ENCODE assay signal across 15 cellular contexts in the genomic region with DNA sequence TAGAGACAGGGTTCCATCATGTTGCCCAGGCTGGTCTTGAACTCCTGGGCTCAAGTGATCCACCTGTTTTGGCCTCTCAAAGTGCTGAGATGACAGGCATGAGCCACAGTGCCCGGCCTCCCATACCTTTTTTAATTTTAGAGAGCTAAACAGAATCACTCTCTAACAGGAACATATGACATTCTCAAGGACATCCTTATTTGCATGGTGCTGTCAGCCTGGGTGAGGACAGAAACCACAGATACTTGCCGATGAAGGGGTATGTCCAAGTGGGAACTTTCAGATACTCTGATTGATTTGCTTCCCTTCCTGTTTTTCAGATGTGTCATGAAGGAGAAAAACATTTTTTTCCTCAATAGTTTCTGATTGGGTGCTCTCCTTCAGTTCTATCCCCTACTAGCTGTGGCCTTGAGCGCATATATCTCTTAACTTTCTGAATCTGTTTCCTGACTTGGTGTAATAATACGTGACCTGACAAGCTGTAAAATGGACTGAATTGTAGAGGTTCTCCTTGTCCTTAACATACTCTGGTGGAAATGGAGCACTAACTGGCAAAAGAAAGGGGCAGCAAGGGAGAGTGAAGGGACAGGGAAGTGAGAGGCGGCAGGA. TPM values are rescaled to one million over a fixed set of nuclear protein-coding genes. Genes with fewer than 3 reads are reported as not detected.
A peak's percentile ranks its signal among the peaks of the same experiment; 100 is the strongest.
DNase-seq lines count a peak whose midpoint lies in the region; ATAC-seq and TF ChIP-seq lines count a peak whose summit lies in the region.
"Had no signal": no experiment of that assay in that cellular context is flagged by ENCODE, and none has a peak within 500 bp of the region (broad histone marks: within the 10 kb centered on the region; RNA-seq: fewer than 3 reads in every experiment).

No MANE protein-coding gene starts in this region.

- no peaks in the 10 kb centered on the region for H3K36me3 ChIP-seq in MG63
- H3K36me3 ChIP-seq: SJSA1, tibial nerve had no signal

- H3K4me3 ChIP-seq in GM12865 (ENCODE audit: low read depth, low read length) (peak overlapping the region; percentile 11; the same call in 1 of the 2 replicates), MG63 (no peak overlapping the region)
- H3K4me3 ChIP-seq: SJSA1, skin epidermis, tibial nerve had no signal

- ATAC-seq in GM19452 (IDR thresholded peaks at IDR 0.05; ENCODE audit: unreplicated experiment): peak; percentile 69
- ATAC-seq in HG02798 (IDR thresholded peaks at IDR 0.05; ENCODE audit: poor library complexity, unreplicated experiment): peak; percentile 84
- peak; percentile 85 for ATAC-seq in HG03469 (IDR thresholded peaks at IDR 0.05; ENCODE audit: unreplicated experiment)
- ATAC-seq in activated CD4-positive, CD25-positive, alpha-beta regulatory T cell treated with anti-CD3 and anti-CD28 coated beads, Interleukin-2, amount 50 U/mL, for 24 hours: no peak
- ATAC-seq: activated T-cell treated with anti-CD3 and anti-CD28 coated beads, Interleukin-2, amount 50 U/mL, for 4 hours had no signal

- H3K27me3 ChIP-seq in MG63: no peaks in the 10 kb centered on the region; the same call in 1 of the 2 replicates
- H3K27me3 ChIP-seq: tibial nerve had no signal

- no peak for TF ChIP-seq CTCF in GM12865 (IDR thresholded peaks at IDR 0.05; ENCODE audit: insufficient read depth, low read depth, low read length, missing control alignments)

- DNase-seq in GM12865 (ENCODE audit: low read depth) (peak; percentile 70), activated T-cell treated with anti-CD3 and anti-CD28 coated beads for 4 hours (no peak), NCI-H82 (lab: John Stamatoyannopoulos, UW) (no peak), MG63 (no peak)
- DNase-seq: activated T-cell treated with anti-CD3 and anti-CD28 coated beads, Interleukin-2, amount 50 U/mL, for 4 hours; NCI-H1092; NCI-H510A had no signal

- H3K9me3 ChIP-seq in MG63: no peaks in the 10 kb centered on the region
- H3K9me3 ChIP-seq: SJSA1, tibial nerve had no signal

RNA-seq across cellular contexts. Expression of a gene that starts 49.6 kb away (rescaled TPM):
- total RNA-seq in MG63 (2014; rRNA removed; shearing (Covaris generic); ENCODE audit: low replicate concordance): not detected in 2 replicates
- total RNA-seq: neural crest cell, SJSA1 had no signal

Comparison
In these comparisons a context has a peak if more than half of its experiments do, and no peak if none do; other contexts are left out.
1. ATAC-seq: peak in GM19452 (single experiment), HG02798 (single experiment) and HG03469 (single experiment); none in activated CD4-positive, CD25-positive, alpha-beta regulatory T cell treated with anti-CD3 and anti-CD28 coated beads, Interleukin-2, amount 50 U/mL, for 24 hours (0 of 2).